In the genomic region with DNA sequence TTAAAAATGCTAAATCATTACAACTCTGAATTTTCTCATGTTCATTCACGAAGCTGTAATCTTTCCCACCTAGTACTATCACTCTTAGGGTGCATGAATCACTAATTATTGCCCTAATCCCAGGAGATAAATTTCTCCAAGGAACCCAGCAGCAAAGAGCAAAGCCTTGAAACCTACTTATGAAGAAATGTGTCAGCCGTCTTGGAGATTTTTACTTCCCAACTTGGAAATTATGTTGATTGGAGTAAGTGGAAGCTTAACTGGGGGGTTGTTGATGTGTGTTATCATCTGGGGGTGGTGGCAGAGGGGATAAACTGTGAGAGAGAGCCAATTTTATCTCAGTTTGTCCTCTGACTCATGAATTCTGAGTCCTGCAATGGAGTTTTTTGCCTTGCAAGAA, we compare ENCODE assay signal across 21 cellular contexts.
DNase-seq lines count a peak whose midpoint lies in the region; ATAC-seq and TF ChIP-seq lines count a peak whose summit lies in the region.
"Had no signal": no experiment of that assay in that cellular context is flagged by ENCODE, and none has a peak within 500 bp of the region (broad histone marks: within the 10 kb centered on the region; RNA-seq: fewer than 3 reads in every experiment).

No MANE protein-coding gene starts in this region.

- no peak overlapping the region for H3K9ac ChIP-seq in smooth muscle cell (ENCODE audit: low read depth)

- H3K4me3 ChIP-seq in hepatocyte (no peak overlapping the region), smooth muscle cell (no peak overlapping the region), PC-9 (no peak overlapping the region)
- H3K4me3 ChIP-seq: K562, MG63 had no signal

- DNase-seq in GM03348 (ENCODE audit: low spot score) (peak; percentile 15), amniotic epithelial cell (ENCODE audit: low read depth) (peak; percentile 95), hepatocyte (ENCODE audit: low spot score) (peak; percentile 13), smooth muscle cell (lab: John Stamatoyannopoulos, UW; ENCODE audit: unreplicated experiment) (no peak), PC-9 (no peak), GOT3 (lab: John Stamatoyannopoulos, UW) (no peak)
- DNase-seq: AML-193, GF-D8, H9, MG63, NCI-H1048, NCI-H1417 treated with DMSO at 0.1 percent for 48 hours, NCI-H187, NCI-H748 treated with DMSO at 0.1 percent for 48 hours, SIG-M5 had no signal

- no peaks in the 10 kb centered on the region for H3K9me3 ChIP-seq in hepatocyte (ENCODE audit: low read depth)
- H3K9me3 ChIP-seq in smooth muscle cell (replicated peaks; ENCODE audit: low read depth), result no peaks in the 10 kb centered on the region
- H3K9me3 ChIP-seq in PC-9 (ENCODE audit: insufficient read depth, low read depth), result no peaks in the 10 kb centered on the region; the same call in 1 of the 2 replicates
- H3K9me3 ChIP-seq: MG63 had no signal

- no peaks in the 10 kb centered on the region for H3K79me2 ChIP-seq in hepatocyte
- H3K79me2 ChIP-seq in smooth muscle cell (ENCODE audit: low read depth), result no peaks in the 10 kb centered on the region
- H3K79me2 ChIP-seq in PC-9 (ENCODE audit: low read depth), result no peaks in the 10 kb centered on the region

- no peaks in the 10 kb centered on the region for H4K20me1 ChIP-seq in hepatocyte (ENCODE audit: insufficient read depth, poor library complexity, severe bottlenecking)
- H4K20me1 ChIP-seq in smooth muscle cell (ENCODE audit: low read depth), result no peaks in the 10 kb centered on the region
- H4K20me1 ChIP-seq in PC-9 (ENCODE audit: insufficient read depth), result 0 out of 2 replicates have a peak, but pooled peaks cover 5% of the 10 kb centered on the region

- no peaks in the 10 kb centered on the region for H3K27me3 ChIP-seq in hepatocyte
- no peaks in the 10 kb centered on the region for H3K27me3 ChIP-seq in smooth muscle cell (ENCODE audit: low read depth)
- H3K27me3 ChIP-seq in PC-9 (ENCODE audit: insufficient read depth, low read depth), result peaks cover 15% of the 10 kb centered on the region; the same call in 1 of the 2 replicates
- H3K27me3 ChIP-seq: MG63 had no signal

- TF ChIP-seq CTCF in hepatocyte (IDR thresholded peaks at IDR 0.05; ENCODE audit: poor library complexity) (no peak), smooth muscle cell (IDR thresholded peaks at IDR 0.05; ENCODE audit: borderline replicate concordance, insufficient read depth, poor library complexity, severe bottlenecking) (no peak), PC-9 (conservative IDR thresholded peaks at IDR 0.05) (no peak)

- H3K27ac ChIP-seq in hepatocyte (no peak overlapping the region), smooth muscle cell (ENCODE audit: low read depth) (peak overlapping the region; percentile 63), PC-9 (no peak overlapping the region)
- H3K27ac ChIP-seq: HL-60 had no signal

- H2AFZ ChIP-seq in hepatocyte (no peak overlapping the region), smooth muscle cell (ENCODE audit: low read depth) (no peak overlapping the region), PC-9 (no peak overlapping the region)

- WGBS in hepatocyte (ENCODE audit: low lambda C conversion rate, missing lambda C conversion rate), result 42% methylated on average over 2 of the region's 2 CpGs
- 17% methylated on average over 2 of the region's 2 CpGs for WGBS in smooth muscle cell (ENCODE audit: low lambda C conversion rate)

- no TSS peak for BruUV-seq in PC-9 (replicated peaks; lab: Mats Ljungman, UMichigan)

- H3F3A ChIP-seq in smooth muscle cell (ENCODE audit: low read depth) (peaks cover 5% of the 10 kb centered on the region), PC-9 (ENCODE audit: insufficient read depth, low read depth) (no peaks in the 10 kb centered on the region)

- H3K9me2 ChIP-seq in hepatocyte (replicated peaks; ENCODE audit: insufficient read depth) (no peaks in the 10 kb centered on the region), PC-9 (ENCODE audit: insufficient read depth) (no peaks in the 10 kb centered on the region)

- no peak overlapping the region for H3K4me2 ChIP-seq in hepatocyte
- H3K4me2 ChIP-seq in smooth muscle cell, result peak overlapping the region; percentile 62
- H3K4me2 ChIP-seq in PC-9, result no peak overlapping the region

- intact Hi-C loops in PC-9 (cut with micrococcal nuclease; ENCODE audit: unreplicated experiment), result no loop called here

- CTCF ChIA-PET in PC-9 (lab: Charles Lee), result no interaction called here

- POLR2A ChIA-PET in PC-9 (lab: Charles Lee; ENCODE audit: unreplicated experiment), result no interaction called here

- H3K36me3 ChIP-seq in hepatocyte (replicated peaks; ENCODE audit: insufficient read depth, low read depth), result no peaks in the 10 kb centered on the region
- no peaks in the 10 kb centered on the region for H3K36me3 ChIP-seq in smooth muscle cell (ENCODE audit: low read depth)
- no peaks in the 10 kb centered on the region for H3K36me3 ChIP-seq in PC-9 (ENCODE audit: low read depth)
- H3K36me3 ChIP-seq: MG63 had no signal

- H3K4me1 ChIP-seq in hepatocyte (ENCODE audit: insufficient read depth) (peaks cover 4% of the 10 kb centered on the region), smooth muscle cell (ENCODE audit: low read depth) (peaks cover 9% of the 10 kb centered on the region), PC-9 (replicated peaks; ENCODE audit: insufficient read depth) (no peaks in the 10 kb centered on the region)

- ATAC-seq in GM18520 (IDR thresholded peaks at IDR 0.05; ENCODE audit: unreplicated experiment) (no peak), HG03439 (IDR thresholded peaks at IDR 0.05; ENCODE audit: unreplicated experiment) (no peak)
- ATAC-seq: HepG2, K562, Panc1 had no signal

Comparison
In these comparisons a context has a peak if more than half of its experiments do, and no peak if none do; other contexts are left out.
1. DNase-seq: peak in GM03348 (single experiment), amniotic epithelial cell (single experiment) and hepatocyte (single experiment); none in smooth muscle cell (single experiment), PC-9 (0 of 2) and GOT3 (single experiment).